Comparison of ENCODE assay signal across 36 cellular contexts in genomic region chr3:59595830-59596229, GRCh38.
"Had no signal": no experiment of that assay in that cellular context is flagged by ENCODE, and none has a peak within 500 bp of the region (broad histone marks: within the 10 kb centered on the region; RNA-seq: fewer than 3 reads in every experiment).

No MANE protein-coding gene starts in this region.

- H3K9me3 ChIP-seq: adrenal gland, body of pancreas, esophagus muscularis mucosa, gastrocnemius medialis had no signal

- DNase-seq: activated CD4-positive, alpha-beta memory T cell treated with anti-CD3 and anti-CD28 coated beads for 36 hours; activated CD4-positive, alpha-beta T cell treated with anti-CD3 and anti-CD28 coated beads for 36 hours; activated CD4-positive, alpha-beta T cell treated with anti-CD3 and anti-CD28 coated beads, Interleukin-2, amount 10 ng/mL, durations not matched to agents 24 days and 14 days; activated CD4-positive, CD25-positive, alpha-beta regulatory T cell; activated CD4-positive, CD25-positive, alpha-beta regulatory T cell treated with anti-CD3 and anti-CD28 coated beads, Interleukin-2, amount 50 U/mL, for 72 hours; activated CD8-positive, alpha-beta memory T cell treated with anti-CD3 and anti-CD28 coated beads, Interleukin-2, amount 10 ng/mL, durations not matched to agents 7 days and 5 days; activated CD8-positive, alpha-beta memory T cell treated with anti-CD3 and anti-CD28 coated beads, Interleukin-2, amount 50 U/mL, for 4 hours; activated CD8-positive, alpha-beta T cell treated with anti-CD3 and anti-CD28 coated beads, Interleukin-2, amount 10 ng/mL, durations not matched to agents 7 days and 5 days; activated effector memory CD4-positive, alpha-beta T cell treated with anti-CD3 and anti-CD28 coated beads, Interleukin-2, amount 50 U/mL, for 16 hours; activated naive CD4-positive, alpha-beta T cell treated with anti-CD3 and anti-CD28 coated beads for 36 hours; activated naive CD8-positive, alpha-beta T cell treated with anti-CD3 and anti-CD28 coated beads for 36 hours; activated naive CD8-positive, alpha-beta T cell treated with anti-CD3 and anti-CD28 coated beads, Interleukin-2, amount 50 U/mL, for 24 hours; activated T-cell treated with anti-CD3 and anti-CD28 coated beads, Interleukin-2, amount 50 U/mL, for 1 hour; activated T-cell treated with anti-CD3 and anti-CD28 coated beads, Interleukin-2, amount 50 U/mL, for 48 hours; adrenal gland; amygdala; aorta; body of pancreas; caudate nucleus; cortex of kidney; dermis blood vessel endothelial cell; effector CD4-positive, alpha-beta T cell; effector memory CD8-positive, alpha-beta T cell; erythroblast; foreskin keratinocyte; gastrocnemius medialis; glutamatergic neuron; T-helper 1 cell; T-helper 17 cell; T1000; WERI-Rb-1 had no signal

- H3K27me3 Mint-ChIP-seq: activated CD4-positive, alpha-beta memory T cell treated with anti-CD3 and anti-CD28 coated beads for 36 hours; activated naive CD4-positive, alpha-beta T cell treated with anti-CD3 and anti-CD28 coated beads, Interleukin-2, amount 50 U/mL, for 24 hours; activated naive CD8-positive, alpha-beta T cell treated with anti-CD3 and anti-CD28 coated beads for 36 hours; activated naive CD8-positive, alpha-beta T cell treated with anti-CD3 and anti-CD28 coated beads, Interleukin-2, amount 50 U/mL, for 24 hours had no signal

- H3K4me3 Mint-ChIP-seq: activated CD4-positive, alpha-beta memory T cell treated with anti-CD3 and anti-CD28 coated beads for 36 hours; activated CD4-positive, alpha-beta T cell treated with anti-CD3 and anti-CD28 coated beads for 36 hours; activated CD4-positive, alpha-beta T cell treated with anti-CD3 and anti-CD28 coated beads, Interleukin-2, amount 10 ng/mL, durations not matched to agents 24 days and 14 days; activated CD8-positive, alpha-beta memory T cell treated with anti-CD3 and anti-CD28 coated beads, Interleukin-2, amount 10 ng/mL, durations not matched to agents 7 days and 5 days; activated CD8-positive, alpha-beta T cell treated with anti-CD3 and anti-CD28 coated beads, Interleukin-2, amount 10 ng/mL, durations not matched to agents 7 days and 5 days; activated naive CD4-positive, alpha-beta T cell treated with anti-CD3 and anti-CD28 coated beads for 36 hours; activated naive CD4-positive, alpha-beta T cell treated with anti-CD3 and anti-CD28 coated beads, Interleukin-2, amount 50 U/mL, for 24 hours; activated naive CD8-positive, alpha-beta T cell treated with anti-CD3 and anti-CD28 coated beads for 36 hours; activated naive CD8-positive, alpha-beta T cell treated with anti-CD3 and anti-CD28 coated beads, Interleukin-2, amount 50 U/mL, for 24 hours; activated T-helper 1 cell treated with anti-CD3 and anti-CD28 coated beads, Interleukin-12 subunit alpha, Interleukin-12 subunit beta, Interleukin-2, Interleukin-4 antibody, amounts not matched to agents 30 ng/mL and 10 ng/mL and 1 ng/mL, durations not matched to agents 14 hours and 24 hours and 36 hours; effector memory CD8-positive, alpha-beta T cell; T-helper 17 cell; T-helper 2 cell treated with Interferon-gamma antibody and Interleukin-4, amounts not matched to agents 5 μg/mL and 100 μg/mL, for 36 hours had no signal

- H3K9me3 Mint-ChIP-seq: activated naive CD4-positive, alpha-beta T cell treated with anti-CD3 and anti-CD28 coated beads, Interleukin-2, amount 50 U/mL, for 24 hours; activated naive CD8-positive, alpha-beta T cell treated with anti-CD3 and anti-CD28 coated beads, Interleukin-2, amount 50 U/mL, for 24 hours; activated T-helper 2 cell treated with anti-CD3 and anti-CD28 coated beads, Interferon-gamma antibody, Interleukin-2, Interleukin-4, amounts not matched to agents 10 μg/mL and 5 μg/mL and 100 μg/mL, durations not matched to agents 14 hours and 24 hours and 36 hours had no signal

- H3K36me3 ChIP-seq: adrenal gland, esophagus muscularis mucosa, gastrocnemius medialis, WERI-Rb-1 had no signal

- H3K4me1 Mint-ChIP-seq: activated CD4-positive, alpha-beta T cell treated with anti-CD3 and anti-CD28 coated beads for 36 hours; activated CD4-positive, alpha-beta T cell treated with anti-CD3 and anti-CD28 coated beads, Interleukin-2, amount 10 ng/mL, durations not matched to agents 24 days and 14 days; activated CD8-positive, alpha-beta memory T cell treated with anti-CD3 and anti-CD28 coated beads, Interleukin-2, amount 10 ng/mL, durations not matched to agents 7 days and 5 days; activated naive CD4-positive, alpha-beta T cell treated with anti-CD3 and anti-CD28 coated beads, Interleukin-2, amount 50 U/mL, for 24 hours; activated naive CD8-positive, alpha-beta T cell treated with anti-CD3 and anti-CD28 coated beads for 36 hours; activated naive CD8-positive, alpha-beta T cell treated with anti-CD3 and anti-CD28 coated beads, Interleukin-2, amount 50 U/mL, for 24 hours; T-helper 17 cell had no signal

- H3K4me3 ChIP-seq: adrenal gland, body of pancreas, esophagus muscularis mucosa, gastrocnemius medialis had no signal

- H3K27me3 ChIP-seq: adrenal gland, body of pancreas, esophagus muscularis mucosa, foreskin keratinocyte, gastrocnemius medialis had no signal

- H3K36me3 Mint-ChIP-seq: activated CD4-positive, alpha-beta memory T cell treated with anti-CD3 and anti-CD28 coated beads for 36 hours; activated CD8-positive, alpha-beta memory T cell treated with anti-CD3 and anti-CD28 coated beads, Interleukin-2, amount 10 ng/mL, durations not matched to agents 7 days and 5 days; activated naive CD4-positive, alpha-beta T cell treated with anti-CD3 and anti-CD28 coated beads, Interleukin-2, amount 50 U/mL, for 24 hours; activated naive CD8-positive, alpha-beta T cell treated with anti-CD3 and anti-CD28 coated beads for 36 hours had no signal

- H3K27ac ChIP-seq: body of pancreas, esophagus muscularis mucosa, foreskin keratinocyte, gastrocnemius medialis, WERI-Rb-1 had no signal

- H3K4me1 ChIP-seq: esophagus muscularis mucosa, foreskin keratinocyte, gastrocnemius medialis had no signal

- H3K27ac Mint-ChIP-seq: activated CD4-positive, alpha-beta memory T cell treated with anti-CD3 and anti-CD28 coated beads for 36 hours; activated CD4-positive, alpha-beta T cell treated with anti-CD3 and anti-CD28 coated beads for 36 hours; activated CD4-positive, alpha-beta T cell treated with anti-CD3 and anti-CD28 coated beads, Interleukin-2, amount 10 ng/mL, durations not matched to agents 24 days and 14 days; activated CD8-positive, alpha-beta memory T cell treated with anti-CD3 and anti-CD28 coated beads, Interleukin-2, amount 10 ng/mL, durations not matched to agents 7 days and 5 days; activated CD8-positive, alpha-beta T cell treated with anti-CD3 and anti-CD28 coated beads, Interleukin-2, amount 10 ng/mL, durations not matched to agents 7 days and 5 days; activated naive CD4-positive, alpha-beta T cell treated with anti-CD3 and anti-CD28 coated beads for 36 hours; activated naive CD4-positive, alpha-beta T cell treated with anti-CD3 and anti-CD28 coated beads, Interleukin-2, amount 50 U/mL, for 24 hours; activated naive CD8-positive, alpha-beta T cell treated with anti-CD3 and anti-CD28 coated beads for 36 hours; activated naive CD8-positive, alpha-beta T cell treated with anti-CD3 and anti-CD28 coated beads, Interleukin-2, amount 50 U/mL, for 24 hours; activated T-helper 1 cell treated with anti-CD3 and anti-CD28 coated beads, Interleukin-12 subunit alpha, Interleukin-12 subunit beta, Interleukin-2, Interleukin-4 antibody, amounts not matched to agents 30 ng/mL and 10 ng/mL and 1 ng/mL, durations not matched to agents 14 hours and 24 hours and 36 hours; activated T-helper 2 cell treated with anti-CD3 and anti-CD28 coated beads, Interferon-gamma antibody, Interleukin-2, Interleukin-4, amounts not matched to agents 10 μg/mL and 5 μg/mL and 100 μg/mL, durations not matched to agents 14 hours and 24 hours and 36 hours; effector memory CD8-positive, alpha-beta T cell; T-helper 17 cell; T-helper 2 cell treated with Interferon-gamma antibody and Interleukin-4, amounts not matched to agents 5 μg/mL and 100 μg/mL, for 36 hours had no signal
